Comparison of ENCODE assay signal across 8 cellular contexts in the genomic region with DNA sequence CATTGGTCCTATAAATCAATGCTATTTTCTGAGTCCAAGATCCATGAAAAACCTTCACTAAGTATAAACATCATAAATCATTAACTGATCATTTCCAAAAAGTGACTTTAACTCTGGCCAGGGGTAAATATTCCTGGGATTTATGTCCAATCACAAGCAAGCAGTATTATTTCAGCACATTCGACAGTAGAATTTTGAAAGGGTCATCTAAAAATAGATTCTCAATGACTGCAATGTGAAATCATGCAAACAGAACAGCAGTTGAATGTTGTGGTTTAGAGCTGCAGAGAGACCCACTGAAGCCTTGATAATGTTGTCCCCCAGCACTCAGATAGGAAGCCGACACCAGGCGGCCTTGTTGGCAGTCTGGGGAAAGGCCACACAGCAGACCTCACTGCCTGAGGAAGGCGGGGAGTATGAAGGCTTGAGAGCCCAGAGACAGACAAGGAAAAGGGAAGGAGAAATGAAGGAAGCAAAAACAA. TPM values are rescaled to one million over a fixed set of nuclear protein-coding genes. Genes with fewer than 3 reads are reported as not detected.
A peak's percentile ranks its signal among the peaks of the same experiment; 100 is the strongest.
DNase-seq lines count a peak whose midpoint lies in the region; ATAC-seq and TF ChIP-seq lines count a peak whose summit lies in the region.

No MANE protein-coding gene starts in this region.

- H3K36me3 ChIP-seq in smooth muscle cell (ENCODE audit: low read depth) = no peaks in the 10 kb centered on the region

- WGBS in right cardiac atrium = 32% methylated on average over 4 of the region's 4 CpGs
- 16% methylated on average over 4 of the region's 4 CpGs for WGBS in smooth muscle cell (ENCODE audit: low lambda C conversion rate)

- intact Hi-C loops in right cardiac atrium (cut with DNase I) = no loop called here
- intact Hi-C loops in activated CD4-positive, alpha-beta T cell treated with anti-CD3 and anti-CD28 coated beads for 36 hours (cut with DNase I, micrococcal nuclease) = no loop called here

- H3K27ac ChIP-seq in right cardiac atrium (ENCODE audit: low read length) (no peak overlapping the region), smooth muscle cell (ENCODE audit: low read depth) (peak overlapping the region; percentile 90)

- peak overlapping the region; percentile 63 for H3K4me2 ChIP-seq in smooth muscle cell

- H3K79me2 ChIP-seq in smooth muscle cell (ENCODE audit: low read depth) = no peaks in the 10 kb centered on the region

- ATAC-seq in GM18909 (IDR thresholded peaks at IDR 0.05; ENCODE audit: poor library complexity, unreplicated experiment) (peak; percentile 33), right cardiac atrium (peak; percentile 83 to 91), HG03432 (IDR thresholded peaks at IDR 0.05; ENCODE audit: unreplicated experiment) (no peak)
- ATAC-seq in activated CD4-positive, alpha-beta T cell treated with anti-CD3 and anti-CD28 coated beads for 36 hours = no peak

- H2AFZ ChIP-seq in smooth muscle cell (ENCODE audit: low read depth) = peak overlapping the region; percentile 70

- peaks cover 21% of the 10 kb centered on the region for H3K4me1 Mint-ChIP-seq in T-helper 2 cell treated with Interferon-gamma antibody and Interleukin-4, amounts not matched to agents 5 μg/mL and 100 μg/mL, for 36 hours (ENCODE audit: low read depth)
- peaks cover 8% of the 10 kb centered on the region for H3K4me1 Mint-ChIP-seq in activated CD4-positive, alpha-beta T cell treated with anti-CD3 and anti-CD28 coated beads for 36 hours

- POLR2A ChIA-PET in activated CD4-positive, alpha-beta T cell treated with anti-CD3 and anti-CD28 coated beads for 36 hours (lab: Charles Lee) = interaction anchor here (0.6 kb wide), 1 partner anchor 309 kb away, joined by 3 read pairs; no protein-coding TSS in a partner anchor

- H3K4me1 ChIP-seq in right cardiac atrium (ENCODE audit: control insufficient read depth, insufficient read depth, low read length) (peaks cover 2% of the 10 kb centered on the region), smooth muscle cell (ENCODE audit: low read depth) (no peaks in the 10 kb centered on the region)

- no peaks in the 10 kb centered on the region for H3K9me3 Mint-ChIP-seq in T-helper 2 cell treated with Interferon-gamma antibody and Interleukin-4, amounts not matched to agents 5 μg/mL and 100 μg/mL, for 36 hours
- peaks cover 3% of the 10 kb centered on the region for H3K9me3 Mint-ChIP-seq in activated CD4-positive, alpha-beta T cell treated with anti-CD3 and anti-CD28 coated beads for 36 hours (ENCODE audit: low read depth)

- H3K27ac Mint-ChIP-seq in T-helper 2 cell treated with Interferon-gamma antibody and Interleukin-4, amounts not matched to agents 5 μg/mL and 100 μg/mL, for 36 hours = no peak overlapping the region
- no peak overlapping the region for H3K27ac Mint-ChIP-seq in activated CD4-positive, alpha-beta T cell treated with anti-CD3 and anti-CD28 coated beads for 36 hours

- no peak overlapping the region for H3K4me3 Mint-ChIP-seq in T-helper 2 cell treated with Interferon-gamma antibody and Interleukin-4, amounts not matched to agents 5 μg/mL and 100 μg/mL, for 36 hours
- no peak overlapping the region for H3K4me3 Mint-ChIP-seq in activated CD4-positive, alpha-beta T cell treated with anti-CD3 and anti-CD28 coated beads for 36 hours

- H3F3A ChIP-seq in smooth muscle cell (ENCODE audit: low read depth) = no peaks in the 10 kb centered on the region

- H3K27me3 Mint-ChIP-seq in T-helper 2 cell treated with Interferon-gamma antibody and Interleukin-4, amounts not matched to agents 5 μg/mL and 100 μg/mL, for 36 hours (ENCODE audit: low read depth) = no peaks in the 10 kb centered on the region
- no peaks in the 10 kb centered on the region for H3K27me3 Mint-ChIP-seq in activated CD4-positive, alpha-beta T cell treated with anti-CD3 and anti-CD28 coated beads for 36 hours

- CTCF ChIA-PET in activated CD4-positive, alpha-beta T cell treated with anti-CD3 and anti-CD28 coated beads for 36 hours (lab: Charles Lee) = no interaction called here

- peak overlapping the region; percentile 60 for H3K9ac ChIP-seq in smooth muscle cell (ENCODE audit: low read depth)

- H3K27me3 ChIP-seq in right cardiac atrium (ENCODE audit: control insufficient read depth, insufficient read depth) (no peaks in the 10 kb centered on the region), smooth muscle cell (ENCODE audit: low read depth) (no peaks in the 10 kb centered on the region)

- H4K20me1 ChIP-seq in smooth muscle cell (ENCODE audit: low read depth) = no peaks in the 10 kb centered on the region

- no peaks in the 10 kb centered on the region for H3K9me3 ChIP-seq in right cardiac atrium (ENCODE audit: control insufficient read depth, low read length)
- H3K9me3 ChIP-seq in smooth muscle cell (replicated peaks; ENCODE audit: low read depth) = no peaks in the 10 kb centered on the region

- no peaks in the 10 kb centered on the region for H3K36me3 Mint-ChIP-seq in T-helper 2 cell treated with Interferon-gamma antibody and Interleukin-4, amounts not matched to agents 5 μg/mL and 100 μg/mL, for 36 hours (ENCODE audit: low read depth)
- peaks cover 3% of the 10 kb centered on the region for H3K36me3 Mint-ChIP-seq in activated CD4-positive, alpha-beta T cell treated with anti-CD3 and anti-CD28 coated beads for 36 hours (ENCODE audit: low read depth)

- H3K4me3 ChIP-seq in right cardiac atrium (ENCODE audit: low read length) (no peak overlapping the region), smooth muscle cell (no peak overlapping the region)

- DNase-seq in UCSD-AML1 (lab: John Stamatoyannopoulos, UW; ENCODE audit: unreplicated experiment) = peak; percentile 38
- DNase-seq in right cardiac atrium = peak; percentile 42 to 82 (median 74)
- DNase-seq in smooth muscle cell (lab: John Stamatoyannopoulos, UW; ENCODE audit: unreplicated experiment) = peak; percentile 5
- no peak for DNase-seq in T-helper 2 cell treated with Interferon-gamma antibody and Interleukin-4, amounts not matched to agents 5 μg/mL and 100 μg/mL, for 36 hours (ENCODE audit: low spot score)
- DNase-seq in KG1 (lab: John Stamatoyannopoulos, UW) = no peak
- no peak for DNase-seq in activated CD4-positive, alpha-beta T cell treated with anti-CD3 and anti-CD28 coated beads for 36 hours

- TF ChIP-seq CTCF in smooth muscle cell (IDR thresholded peaks at IDR 0.05; ENCODE audit: borderline replicate concordance, insufficient read depth, poor library complexity, severe bottlenecking) = no peak

RNA-seq across cellular contexts. Expression of gene FAM107B, which starts 38.1 kb away (rescaled TPM):
- total RNA-seq in right cardiac atrium (10 to 100 TPM in 2 of 4 donors, 1 to 10 TPM in 2; 7.5 to 18.7 (median 10.0) TPM), smooth muscle cell (9.0 and 20.7 TPM in 2 replicates)
- polyA plus RNA-seq in right cardiac atrium (4.3 TPM), smooth muscle cell (8.7 and 13.9 TPM in 2 replicates)
- total RNA-seq in activated CD4-positive, alpha-beta T cell treated with anti-CD3 and anti-CD28 coated beads for 36 hours = 100 to 1,000 TPM; 126 to 148 TPM

Comparison
In these comparisons a context has a peak if more than half of its experiments do, and no peak if none do; other contexts are left out.
1. ATAC-seq: peak in GM18909 (single experiment) and right cardiac atrium (2 of 2); none in HG03432 (single experiment) and activated CD4-positive, alpha-beta T cell treated with anti-CD3 and anti-CD28 coated beads for 36 hours (single experiment).
2. DNase-seq: peak in UCSD-AML1 (single experiment), right cardiac atrium (3 of 3) and smooth muscle cell (single experiment); none in T-helper 2 cell treated with Interferon-gamma antibody and Interleukin-4, amounts not matched to agents 5 μg/mL and 100 μg/mL, for 36 hours (single experiment), KG1 (single experiment) and activated CD4-positive, alpha-beta T cell treated with anti-CD3 and anti-CD28 coated beads for 36 hours (single experiment).